1 cellular context compared by ENCODE assay signal in genomic region chr21:43789276-43790052, GRCh38.
TF ChIP-seq lines count a peak whose summit lies in the region.

A gene with protein sequence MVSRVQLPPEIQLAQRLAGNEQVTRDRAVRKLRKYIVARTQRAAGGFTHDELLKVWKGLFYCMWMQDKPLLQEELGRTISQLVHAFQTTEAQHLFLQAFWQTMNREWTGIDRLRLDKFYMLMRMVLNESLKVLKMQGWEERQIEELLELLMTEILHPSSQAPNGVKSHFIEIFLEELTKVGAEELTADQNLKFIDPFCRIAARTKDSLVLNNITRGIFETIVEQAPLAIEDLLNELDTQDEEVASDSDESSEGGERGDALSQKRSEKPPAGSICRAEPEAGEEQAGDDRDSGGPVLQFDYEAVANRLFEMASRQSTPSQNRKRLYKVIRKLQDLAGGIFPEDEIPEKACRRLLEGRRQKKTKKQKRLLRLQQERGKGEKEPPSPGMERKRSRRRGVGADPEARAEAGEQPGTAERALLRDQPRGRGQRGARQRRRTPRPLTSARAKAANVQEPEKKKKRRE (plus strand): TSS chr21:43789577. CDS start chr21:43789630, 53 bp downstream.

TF ChIP-seq in HepG2, 621 proteins besides CTCF, POLR2A, EP300 and RAD21 (continued from another document and continues in another):
- TF ChIP-seq CCDC6 (CRISPR knock-in tag; IDR thresholded peaks at IDR 0.05) (peak; percentile 97), ZNF775 (CRISPR knock-in tag; IDR thresholded peaks at IDR 0.05; ENCODE audit: borderline replicate concordance) (no peak), CEBPG (CRISPR knock-in tag; IDR thresholded peaks at IDR 0.05) (0 out of 2 replicates have a peak, but pooled peaks have one; percentile 37), ZNF224 (CRISPR knock-in tag; IDR thresholded peaks at IDR 0.05) (no peak), ZMYM3 (CRISPR knock-in tag; IDR thresholded peaks at IDR 0.05) (no peak), DNMT3B (CRISPR knock-in tag; conservative IDR thresholded peaks at IDR 0.05) (no peak), NAIF1 (CRISPR knock-in tag; IDR thresholded peaks at IDR 0.05; ENCODE audit: borderline replicate concordance) (no peak), NRL (CRISPR knock-in tag; IDR thresholded peaks at IDR 0.05; ENCODE audit: borderline replicate concordance) (no peak), FOXM1 (CRISPR knock-in tag; IDR thresholded peaks at IDR 0.05) (no peak), SNRNP70 (IDR thresholded peaks at IDR 0.05; ENCODE audit: low read depth, low read length) (no peak), GATAD1 (CRISPR knock-in tag; IDR thresholded peaks at IDR 0.05) (peak; percentile 95), ZNF773 (CRISPR knock-in tag; IDR thresholded peaks at IDR 0.05; ENCODE audit: borderline replicate concordance) (no peak; the same call in 1 of the 2 replicates), ZNF577 (CRISPR knock-in tag; IDR thresholded peaks at IDR 0.05; ENCODE audit: borderline replicate concordance, low read depth) (no peak), LBX2 (CRISPR knock-in tag; IDR thresholded peaks at IDR 0.05; ENCODE audit: borderline replicate concordance) (peak; percentile 86; the same call in 1 of the 2 replicates), NPAS2 (CRISPR knock-in tag; IDR thresholded peaks at IDR 0.05; ENCODE audit: borderline replicate concordance) (no peak), SALL2 (CRISPR knock-in tag; IDR thresholded peaks at IDR 0.05) (peak; percentile 95), ZNF142 (CRISPR knock-in tag; IDR thresholded peaks at IDR 0.05) (no peak; the same call in 1 of the 2 replicates), KDM3A (CRISPR knock-in tag; IDR thresholded peaks at IDR 0.05; ENCODE audit: low read depth) (no peak), ZNF780A (CRISPR knock-in tag; IDR thresholded peaks at IDR 0.05) (no peak), ZNF605 (CRISPR knock-in tag; IDR thresholded peaks at IDR 0.05) (no peak), ZNF614 (CRISPR knock-in tag; IDR thresholded peaks at IDR 0.05; ENCODE audit: borderline replicate concordance) (peak; percentile 77; the same call in 1 of the 2 replicates), MAZ (IDR thresholded peaks at IDR 0.05; ENCODE audit: borderline replicate concordance, low read depth, low read length) (no peak; the same call in 1 of the 2 replicates), MAZ (CRISPR knock-in tag; IDR thresholded peaks at IDR 0.05; ENCODE audit: low read depth) (peak; percentile 94), RFXANK (CRISPR knock-in tag; IDR thresholded peaks at IDR 0.05) (peak; percentile 72; the same call in 1 of the 2 replicates), ZNF33B (CRISPR knock-in tag; IDR thresholded peaks at IDR 0.05) (no peak; the same call in 1 of the 2 replicates), PRPF4 (IDR thresholded peaks at IDR 0.05; ENCODE audit: low read depth, low read length, poor library complexity, severe bottlenecking) (no peak), CCAR2 (optimal IDR thresholded peaks at IDR 0.05; ENCODE audit: low read depth, low read length) (no peak), ZNF7 (CRISPR knock-in tag; IDR thresholded peaks at IDR 0.05) (no peak), ZNF451 (CRISPR knock-in tag; IDR thresholded peaks at IDR 0.05) (peak; percentile 94; the same call in 1 of the 2 replicates), ATF6 (CRISPR knock-in tag; conservative IDR thresholded peaks at IDR 0.05) (0 out of 2 replicates have a peak, but pooled peaks have one; percentile 40), POLR2AphosphoS2 (IDR thresholded peaks at IDR 0.05; ENCODE audit: low read depth, low read length) (no peak), SIX4 (CRISPR knock-in tag; IDR thresholded peaks at IDR 0.05) (no peak), KLF11 (CRISPR knock-in tag; IDR thresholded peaks at IDR 0.05) (no peak), ZFY (CRISPR knock-in tag; IDR thresholded peaks at IDR 0.05) (peak; percentile 82), ZBTB43 (CRISPR knock-in tag; conservative IDR thresholded peaks at IDR 0.05) (no peak), CREBL2 (CRISPR knock-in tag; IDR thresholded peaks at IDR 0.05; ENCODE audit: borderline replicate concordance) (no peak), ZNF44 (CRISPR knock-in tag; IDR thresholded peaks at IDR 0.05) (no peak; the same call in 1 of the 2 replicates), TRIM22 (IDR thresholded peaks at IDR 0.05) (no peak), IRF2 (CRISPR knock-in tag; IDR thresholded peaks at IDR 0.05) (peak; percentile 81; the same call in 1 of the 2 replicates), TCF12 (IDR thresholded peaks at IDR 0.05) (no peak), TCF12 (CRISPR knock-in tag; IDR thresholded peaks at IDR 0.05) (peak; percentile 72; the same call in 1 of the 2 replicates), ERF (CRISPR knock-in tag; IDR thresholded peaks at IDR 0.05) (peak; percentile 94), SP4 (CRISPR knock-in tag; IDR thresholded peaks at IDR 0.05) (peak; percentile 93)
- TF ChIP-seq, protein P1, sequence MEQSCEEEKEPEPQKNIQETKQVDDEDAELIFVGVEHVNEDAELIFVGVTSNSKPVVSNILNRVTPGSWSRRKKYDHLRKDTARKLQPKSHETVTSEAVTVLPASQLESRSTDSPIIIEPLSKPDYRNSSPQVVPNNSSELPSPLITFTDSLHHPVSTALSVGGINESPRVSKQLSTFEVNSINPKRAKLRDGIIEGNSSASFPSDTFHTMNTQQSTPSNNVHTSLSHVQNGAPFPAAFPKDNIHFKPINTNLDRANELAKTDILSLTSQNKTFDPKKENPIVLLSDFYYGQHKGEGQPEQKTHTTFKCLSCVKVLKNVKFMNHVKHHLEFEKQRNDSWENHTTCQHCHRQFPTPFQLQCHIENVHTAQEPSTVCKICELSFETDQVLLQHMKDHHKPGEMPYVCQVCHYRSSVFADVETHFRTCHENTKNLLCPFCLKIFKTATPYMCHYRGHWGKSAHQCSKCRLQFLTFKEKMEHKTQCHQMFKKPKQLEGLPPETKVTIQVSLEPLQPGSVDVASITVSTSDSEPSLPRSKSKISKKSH (CRISPR knock-in tag; IDR thresholded peaks at IDR 0.05; ENCODE audit: borderline replicate concordance), result no peak; the same call in 1 of the 2 replicates
- TF ChIP-seq, protein P2, sequence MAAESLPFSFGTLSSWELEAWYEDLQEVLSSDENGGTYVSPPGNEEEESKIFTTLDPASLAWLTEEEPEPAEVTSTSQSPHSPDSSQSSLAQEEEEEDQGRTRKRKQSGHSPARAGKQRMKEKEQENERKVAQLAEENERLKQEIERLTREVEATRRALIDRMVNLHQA (CRISPR knock-in tag; IDR thresholded peaks at IDR 0.05), result no peak
- TF ChIP-seq, protein P3, sequence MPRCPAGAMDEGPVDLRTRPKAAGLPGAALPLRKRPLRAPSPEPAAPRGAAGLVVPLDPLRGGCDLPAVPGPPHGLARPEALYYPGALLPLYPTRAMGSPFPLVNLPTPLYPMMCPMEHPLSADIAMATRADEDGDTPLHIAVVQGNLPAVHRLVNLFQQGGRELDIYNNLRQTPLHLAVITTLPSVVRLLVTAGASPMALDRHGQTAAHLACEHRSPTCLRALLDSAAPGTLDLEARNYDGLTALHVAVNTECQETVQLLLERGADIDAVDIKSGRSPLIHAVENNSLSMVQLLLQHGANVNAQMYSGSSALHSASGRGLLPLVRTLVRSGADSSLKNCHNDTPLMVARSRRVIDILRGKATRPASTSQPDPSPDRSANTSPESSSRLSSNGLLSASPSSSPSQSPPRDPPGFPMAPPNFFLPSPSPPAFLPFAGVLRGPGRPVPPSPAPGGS (CRISPR knock-in tag; IDR thresholded peaks at IDR 0.05), result peak; percentile 88; the same call in 1 of the 2 replicates
